Comparison of ENCODE assay signal across 18 cellular contexts in the genomic region with DNA sequence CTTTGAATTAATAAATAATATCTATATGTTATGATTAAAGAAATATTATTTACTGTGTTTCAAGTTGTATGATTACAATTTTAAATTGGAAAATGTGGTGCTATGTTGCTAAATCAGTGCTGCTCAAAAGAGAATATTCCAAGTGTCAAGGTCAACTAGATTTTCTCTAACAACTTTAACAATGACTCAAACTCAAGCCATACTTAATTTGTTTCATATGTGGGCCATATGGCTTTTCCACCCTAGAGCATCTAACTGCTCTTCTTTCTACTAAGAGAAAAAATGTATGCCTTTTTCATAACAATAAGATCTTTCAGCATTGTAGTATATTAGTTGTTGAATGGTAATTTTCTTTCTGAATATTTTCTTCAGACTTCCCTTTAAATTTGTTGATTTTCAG. TPM values are rescaled to one million over a fixed set of nuclear protein-coding genes. Genes with fewer than 3 reads are reported as not detected.
"Had no signal": no experiment of that assay in that cellular context is flagged by ENCODE, and none has a peak within 500 bp of the region (broad histone marks: within the 10 kb centered on the region; RNA-seq: fewer than 3 reads in every experiment).

No MANE protein-coding gene starts in this region.

- DNase-seq: activated CD4-positive, alpha-beta T cell treated with anti-CD3 and anti-CD28 coated beads, Interleukin-2, amount 50 U/mL, for 1 hour; activated CD8-positive, alpha-beta memory T cell treated with anti-CD3 and anti-CD28 coated beads, Interleukin-2, amount 50 U/mL, for 4 hours; activated naive CD4-positive, alpha-beta T cell treated with anti-CD3 and anti-CD28 coated beads, Interleukin-2, amount 50 U/mL, for 16 hours; activated T-cell treated with anti-CD3 and anti-CD28 coated beads, Interleukin-2, amount 50 U/mL, for 4 hours; adrenal gland; effector memory CD8-positive, alpha-beta T cell; heart right ventricle; kidney glomerular epithelial cell; left ventricle myocardium superior; nephron progenitor cell; occipital lobe; posterior cingulate gyrus; sigmoid colon; stimulated activated naive B cell treated with anti-CD40 and anti-IgM and Interleukin-4, amounts not matched to agents 10 μg/mL and 1 μg/mL and 100 μg/mL, for 72 hours; T1000; upper lobe of right lung had no signal

RNA-seq across cellular contexts. Expression of gene SYT14, which starts 8.3 kb away (rescaled TPM):
- total RNA-seq: activated T-cell treated with anti-CD3 and anti-CD28 coated beads, Interleukin-2, amount 50 U/mL, for 4 hours; bronchial epithelial cell; left ventricle myocardium superior; thoracic aorta had no signal
